Comparison of ENCODE assay signal across 14 cellular contexts in the genomic region with DNA sequence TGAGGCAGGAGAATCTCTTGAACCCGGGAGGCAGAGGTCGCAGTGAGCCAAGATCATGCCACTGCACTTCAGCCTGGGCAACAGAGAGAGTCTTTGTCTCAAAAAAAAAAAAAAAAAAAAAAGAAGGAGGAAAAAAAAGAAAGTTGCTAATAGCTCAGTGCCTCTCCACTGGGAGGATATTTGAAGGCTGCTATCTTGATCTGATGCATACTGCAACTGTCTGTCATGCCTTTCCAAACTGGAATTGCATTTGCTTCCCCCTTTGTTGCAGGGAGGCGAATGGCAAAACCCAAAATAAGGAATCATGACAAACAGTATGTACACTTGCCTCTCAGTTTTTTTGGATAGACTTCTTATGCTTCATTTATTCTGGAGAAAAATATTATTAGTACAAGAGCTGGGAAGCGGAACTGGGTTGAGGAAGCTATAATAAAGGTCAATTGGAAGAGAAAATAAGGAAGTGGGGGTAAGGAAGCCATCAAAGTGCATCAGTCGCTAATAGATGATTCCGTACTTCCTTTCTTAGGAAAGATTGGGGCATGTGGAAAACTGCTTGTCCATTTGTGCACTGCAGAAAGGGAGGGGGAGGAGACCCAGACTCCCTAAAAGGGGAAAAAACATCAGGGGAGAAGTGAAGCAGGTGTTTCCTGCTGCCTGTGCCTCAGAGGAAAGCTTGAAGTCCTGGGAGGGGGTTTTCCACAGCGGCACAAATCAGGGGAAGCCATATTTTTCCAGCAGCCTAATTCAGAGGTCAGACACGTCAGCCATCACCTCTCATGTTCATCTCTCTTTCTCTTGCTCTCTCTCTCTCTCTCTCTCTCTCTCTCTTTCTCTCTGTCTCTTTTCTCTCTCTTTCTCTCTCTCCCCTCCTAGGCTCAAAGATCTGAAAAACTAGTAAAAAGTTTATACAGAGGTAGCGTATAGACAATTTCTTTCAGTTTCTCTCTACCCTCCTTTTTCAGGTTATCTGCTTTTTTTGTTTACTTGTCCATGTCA.
A peak's percentile ranks its signal among the peaks of the same experiment; 100 is the strongest.
DNase-seq lines count a peak whose midpoint lies in the region; ATAC-seq and TF ChIP-seq lines count a peak whose summit lies in the region.
"Had no signal": no experiment of that assay in that cellular context is flagged by ENCODE, and none has a peak within 500 bp of the region (broad histone marks: within the 10 kb centered on the region; RNA-seq: fewer than 3 reads in every experiment).

No MANE protein-coding gene starts in this region.

- H3K79me2 ChIP-seq in SK-N-SH (ENCODE audit: insufficient read depth), result no peaks in the 10 kb centered on the region

- H3K36me3 ChIP-seq in SK-N-SH (replicated peaks in 1 of 2; ENCODE audit: control insufficient read depth in 1 of 2, insufficient read depth in 2 of 2, low read length in 1 of 2), result no peaks in the 10 kb centered on the region
- H3K36me3 ChIP-seq in gastroesophageal sphincter, result no peaks in the 10 kb centered on the region
- H3K36me3 ChIP-seq: thyroid gland had no signal

- no peaks in the 10 kb centered on the region for H3K36me3 Mint-ChIP-seq in activated CD8-positive, alpha-beta memory T cell treated with anti-CD3 and anti-CD28 coated beads, Interleukin-2, amount 10 ng/mL, durations not matched to agents 7 days and 5 days
- H3K36me3 Mint-ChIP-seq: memory B cell, T-cell had no signal

- no peak overlapping the region for H3K27ac ChIP-seq in SK-N-SH (ENCODE audit: low read depth in 2 of 2, low read length in 1 of 2)
- no peak overlapping the region for H3K27ac ChIP-seq in gastroesophageal sphincter
- H3K27ac ChIP-seq: thyroid gland had no signal

- TF ChIP-seq CTCF in SK-N-SH (IDR thresholded peaks at IDR 0.05), result no peak
- no peak for TF ChIP-seq CTCF in gastroesophageal sphincter (IDR thresholded peaks at IDR 0.05)

- no peaks in the 10 kb centered on the region for H3K9me3 ChIP-seq in SK-N-SH
- H3K9me3 ChIP-seq in gastroesophageal sphincter, result no peaks in the 10 kb centered on the region
- H3K9me3 ChIP-seq: thyroid gland had no signal

- H3K4me1 ChIP-seq in SK-N-SH (ENCODE audit: control insufficient read depth in 1 of 2, insufficient read depth in 2 of 2, low read depth in 1 of 2, low read length in 1 of 2) (peaks cover 0 to 11% of the 10 kb centered on the region in 2 experiments; a peak in 2 of 4 replicates), gastroesophageal sphincter (peaks cover 0 to 9% (median 2%) of the 10 kb centered on the region in 3 donors)

- CTCF ChIA-PET in SK-N-SH (lab: Yijun Ruan, JAX), result interaction anchor here (1.4 to 1.8 kb wide), 4 partner anchors 169 to 467 kb away, joined by 3 to 5 read pairs (median 3); no protein-coding TSS in a partner anchor
- CTCF ChIA-PET in activated CD8-positive, alpha-beta memory T cell treated with anti-CD3 and anti-CD28 coated beads, Interleukin-2, amount 10 ng/mL, durations not matched to agents 7 days and 5 days (lab: Charles Lee), result no interaction called here

- no peak overlapping the region for H3K4me2 ChIP-seq in SK-N-SH

- H2AFZ ChIP-seq in SK-N-SH (ENCODE audit: low read depth), result peak overlapping the region; percentile 18; the same call in 1 of the 2 replicates

- H3K27ac Mint-ChIP-seq in activated CD8-positive, alpha-beta memory T cell treated with anti-CD3 and anti-CD28 coated beads, Interleukin-2, amount 10 ng/mL, durations not matched to agents 7 days and 5 days, result no peak overlapping the region
- H3K27ac Mint-ChIP-seq: memory B cell, T-cell had no signal

- peaks cover 5% of the 10 kb centered on the region for H3K27me3 Mint-ChIP-seq in activated CD8-positive, alpha-beta memory T cell treated with anti-CD3 and anti-CD28 coated beads, Interleukin-2, amount 10 ng/mL, durations not matched to agents 7 days and 5 days

- H3K27me3 ChIP-seq in SK-N-SH (ENCODE audit: insufficient read depth), result no peaks in the 10 kb centered on the region
- no peaks in the 10 kb centered on the region for H3K27me3 ChIP-seq in gastroesophageal sphincter
- H3K27me3 ChIP-seq: thyroid gland had no signal

- no peak overlapping the region for H3K4me3 Mint-ChIP-seq in activated CD8-positive, alpha-beta memory T cell treated with anti-CD3 and anti-CD28 coated beads, Interleukin-2, amount 10 ng/mL, durations not matched to agents 7 days and 5 days
- H3K4me3 Mint-ChIP-seq: memory B cell had no signal

- peaks cover 10% of the 10 kb centered on the region for H3K4me1 Mint-ChIP-seq in activated CD8-positive, alpha-beta memory T cell treated with anti-CD3 and anti-CD28 coated beads, Interleukin-2, amount 10 ng/mL, durations not matched to agents 7 days and 5 days

- no peaks in the 10 kb centered on the region for H3F3A ChIP-seq in SK-N-SH (replicated peaks; ENCODE audit: insufficient read depth)

- H3K9me3 Mint-ChIP-seq in activated CD8-positive, alpha-beta memory T cell treated with anti-CD3 and anti-CD28 coated beads, Interleukin-2, amount 10 ng/mL, durations not matched to agents 7 days and 5 days (ENCODE audit: low read depth), result no peaks in the 10 kb centered on the region

- no peak for TF ChIP-seq POLR2A in gastroesophageal sphincter (IDR thresholded peaks at IDR 0.05)

- H3K9ac ChIP-seq in SK-N-SH, result no peak overlapping the region

- H3K9me2 ChIP-seq in SK-N-SH, result no peaks in the 10 kb centered on the region

- 79% methylated on average over 9 of the region's 9 CpGs for WGBS in SK-N-SH (ENCODE audit: low lambda C conversion rate)
- WGBS in gastroesophageal sphincter (ENCODE audit: low coverage in 1 of 2), 2 donors, result 56 to 64% methylated on average over 7 to 9 of the region's 9 CpGs

- ATAC-seq in SK-N-SH treated with all-trans-retinoic acid at 6 μM for 48 hours, result no peak
- no peak for ATAC-seq in activated CD8-positive, alpha-beta memory T cell treated with anti-CD3 and anti-CD28 coated beads, Interleukin-2, amount 10 ng/mL, durations not matched to agents 7 days and 5 days
- no peak for ATAC-seq in gastroesophageal sphincter
- ATAC-seq: T-cell had no signal

- H3K4me3 ChIP-seq in SK-N-SH (ENCODE audit: low read depth in 2 of 2, low read length in 1 of 2), result no peak overlapping the region
- no peak overlapping the region for H3K4me3 ChIP-seq in gastroesophageal sphincter
- H3K4me3 ChIP-seq: thyroid gland had no signal

- no peak for TF ChIP-seq RAD21 in SK-N-SH (IDR thresholded peaks at IDR 0.05; ENCODE audit: low read length)

- TF ChIP-seq EP300 in SK-N-SH (IDR thresholded peaks at IDR 0.05; ENCODE audit: borderline replicate concordance in 1 of 2, low read depth in 1 of 2, low read length in 1 of 2) (no peak), gastroesophageal sphincter (IDR thresholded peaks at IDR 0.05) (no peak)

- POLR2A ChIA-PET in SK-N-SH (lab: Yijun Ruan, JAX), result no interaction called here

- DNase-seq in SK-N-SH (no peak), NCI-H69 (lab: John Stamatoyannopoulos, UW) (peak; percentile 24), dermis microvascular lymphatic vessel endothelial cell (ENCODE audit: low read depth in 2 of 2) (peak; percentile 42 to 91), retina (peak; percentile 23), NCI-H1436 (lab: John Stamatoyannopoulos, UW) (no peak)
- DNase-seq in activated CD8-positive, alpha-beta memory T cell treated with anti-CD3 and anti-CD28 coated beads, Interleukin-2, amount 10 ng/mL, durations not matched to agents 7 days and 5 days, result no peak
- DNase-seq: activated CD4-positive, alpha-beta T cell treated with anti-CD3 and anti-CD28 coated beads, Interleukin-2, amount 50 U/mL, for 48 hours; DMS79; effector CD4-positive, alpha-beta T cell; T-cell; thyroid gland had no signal

- H4K20me1 ChIP-seq in SK-N-SH (ENCODE audit: insufficient read depth), result no peaks in the 10 kb centered on the region

TF ChIP-seq in SK-N-SH, 30 proteins besides CTCF, POLR2A, EP300 and RAD21:
- TF ChIP-seq FOSL2 (IDR thresholded peaks at IDR 0.05; ENCODE audit: borderline replicate concordance, low read depth), result no peak
- TF ChIP-seq GATA2 (CRISPR knock-in tag; IDR thresholded peaks at IDR 0.05), result no peak

TF ChIP-seq in SK-N-SH treated with all-trans-retinoic acid at 6 μM for 48 hours, 23 proteins besides CTCF, POLR2A, EP300 and RAD21 (continues in another document):
- TF ChIP-seq ARNTL (CRISPR knock-in tag; IDR thresholded peaks at IDR 0.05; ENCODE audit: borderline replicate concordance, low read depth), result no peak
- no peak for TF ChIP-seq ZFP30 (CRISPR knock-in tag; IDR thresholded peaks at IDR 0.05)
- TF ChIP-seq ISL1 (CRISPR knock-in tag; IDR thresholded peaks at IDR 0.05), result no peak
- TF ChIP-seq PPARA (CRISPR knock-in tag; IDR thresholded peaks at IDR 0.05; ENCODE audit: borderline replicate concordance), result no peak
- no peak for TF ChIP-seq ZNF8 (CRISPR knock-in tag; IDR thresholded peaks at IDR 0.05)
- TF ChIP-seq ESRRG (CRISPR knock-in tag; IDR thresholded peaks at IDR 0.05), result no peak
- TF ChIP-seq PATZ1 (CRISPR knock-in tag; IDR thresholded peaks at IDR 0.05; ENCODE audit: borderline replicate concordance), result no peak
- TF ChIP-seq RARB (CRISPR knock-in tag; IDR thresholded peaks at IDR 0.05), result no peak
- TF ChIP-seq, protein P1, sequence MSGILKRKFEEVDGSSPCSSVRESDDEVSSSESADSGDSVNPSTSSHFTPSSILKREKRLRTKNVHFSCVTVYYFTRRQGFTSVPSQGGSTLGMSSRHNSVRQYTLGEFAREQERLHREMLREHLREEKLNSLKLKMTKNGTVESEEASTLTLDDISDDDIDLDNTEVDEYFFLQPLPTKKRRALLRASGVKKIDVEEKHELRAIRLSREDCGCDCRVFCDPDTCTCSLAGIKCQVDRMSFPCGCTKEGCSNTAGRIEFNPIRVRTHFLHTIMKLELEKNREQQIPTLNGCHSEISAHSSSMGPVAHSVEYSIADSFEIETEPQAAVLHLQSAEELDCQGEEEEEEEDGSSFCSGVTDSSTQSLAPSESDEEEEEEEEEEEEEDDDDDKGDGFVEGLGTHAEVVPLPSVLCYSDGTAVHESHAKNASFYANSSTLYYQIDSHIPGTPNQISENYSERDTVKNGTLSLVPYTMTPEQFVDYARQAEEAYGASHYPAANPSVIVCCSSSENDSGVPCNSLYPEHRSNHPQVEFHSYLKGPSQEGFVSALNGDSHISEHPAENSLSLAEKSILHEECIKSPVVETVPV (CRISPR knock-in tag; IDR thresholded peaks at IDR 0.05), result no peak
- no peak for TF ChIP-seq SNAI2 (CRISPR knock-in tag; IDR thresholded peaks at IDR 0.05)
- no peak for TF ChIP-seq GLIS3 (CRISPR knock-in tag; IDR thresholded peaks at IDR 0.05)

Comparison
In these comparisons a context has a peak if more than half of its experiments do, and no peak if none do; other contexts are left out.
1. DNase-seq: peak in NCI-H69 (single experiment), dermis microvascular lymphatic vessel endothelial cell (2 of 2) and retina (single experiment); none in SK-N-SH (single experiment), NCI-H1436 (single experiment) and activated CD8-positive, alpha-beta memory T cell treated with anti-CD3 and anti-CD28 coated beads, Interleukin-2, amount 10 ng/mL, durations not matched to agents 7 days and 5 days (single experiment).